8 cellular contexts compared by ENCODE assay signal in genomic region chr6:143337201-143337949, GRCh38.
DNase-seq lines count a peak whose midpoint lies in the region; ATAC-seq and TF ChIP-seq lines count a peak whose summit lies in the region.

No MANE protein-coding gene starts in this region.

- TF ChIP-seq CTCF in chondrocyte (IDR thresholded peaks at IDR 0.05) (peak; percentile 71), upper lobe of right lung (IDR thresholded peaks at IDR 0.05) (peak; percentile 43)

- no peaks in the 10 kb centered on the region for H3K9me3 Mint-ChIP-seq in CD4-positive, alpha-beta memory T cell
- H3K9me3 Mint-ChIP-seq in chondrocyte (ENCODE audit: low read depth): no peaks in the 10 kb centered on the region
- peaks cover 0 to 4% (median 0%) of the 10 kb centered on the region in 9 donors for H3K9me3 Mint-ChIP-seq in naive thymus-derived CD8-positive, alpha-beta T cell

- no peak overlapping the region for H3K4me3 Mint-ChIP-seq in CD4-positive, alpha-beta memory T cell
- H3K4me3 Mint-ChIP-seq in chondrocyte (ENCODE audit: unreplicated experiment): no peak overlapping the region
- no peak overlapping the region for H3K4me3 Mint-ChIP-seq in naive thymus-derived CD8-positive, alpha-beta T cell

- H3K4me1 Mint-ChIP-seq in CD4-positive, alpha-beta memory T cell: no peaks in the 10 kb centered on the region
- H3K4me1 Mint-ChIP-seq in chondrocyte (ENCODE audit: low read depth): peaks cover 23% of the 10 kb centered on the region
- no peaks in the 10 kb centered on the region for H3K4me1 Mint-ChIP-seq in naive thymus-derived CD8-positive, alpha-beta T cell

- DNase-seq in CD4-positive, alpha-beta memory T cell: peak; percentile 8 to 38 (median 28)
- DNase-seq in T-helper 9 cell (peak; percentile 40), chondrocyte (ENCODE audit: low spot score) (no peak), upper lobe of right lung (no peak), NCI-H2107 (lab: John Stamatoyannopoulos, UW) (no peak), NCI-H2029 (lab: John Stamatoyannopoulos, UW) (no peak)
- DNase-seq in naive thymus-derived CD8-positive, alpha-beta T cell: peak; percentile 7 to 70 (median 18)

- H3K27ac Mint-ChIP-seq in CD4-positive, alpha-beta memory T cell: peak overlapping the region in 1 of 7 donors; percentile 48
- H3K27ac Mint-ChIP-seq in chondrocyte (ENCODE audit: unreplicated experiment): peak overlapping the region; percentile 39
- H3K27ac Mint-ChIP-seq in naive thymus-derived CD8-positive, alpha-beta T cell: peak overlapping the region in 1 of 10 donors; percentile 8

- H3K4me1 ChIP-seq in CD4-positive, alpha-beta memory T cell (ENCODE audit: insufficient read depth, low read length): no peaks in the 10 kb centered on the region
- H3K4me1 ChIP-seq in upper lobe of right lung: no peaks in the 10 kb centered on the region

- H3K36me3 ChIP-seq in CD4-positive, alpha-beta memory T cell (ENCODE audit: insufficient read depth, low read length): no peaks in the 10 kb centered on the region
- no peaks in the 10 kb centered on the region for H3K36me3 ChIP-seq in upper lobe of right lung

- no peak overlapping the region for H3K4me3 ChIP-seq in CD4-positive, alpha-beta memory T cell (ENCODE audit: low read length in 2 of 2)
- H3K4me3 ChIP-seq in upper lobe of right lung: no peak overlapping the region

- peaks cover 0 to 24% of the 10 kb centered on the region in 2 donors for H3K36me3 Mint-ChIP-seq in CD4-positive, alpha-beta memory T cell
- peaks cover 2% of the 10 kb centered on the region for H3K36me3 Mint-ChIP-seq in chondrocyte (ENCODE audit: low read depth)
- peaks cover 0 to 12% (median 12%) of the 10 kb centered on the region in 3 donors for H3K36me3 Mint-ChIP-seq in naive thymus-derived CD8-positive, alpha-beta T cell

- no peaks in the 10 kb centered on the region for H3K9me3 ChIP-seq in CD4-positive, alpha-beta memory T cell (ENCODE audit: control insufficient read depth in 1 of 2, low read length in 2 of 2)
- no peaks in the 10 kb centered on the region for H3K9me3 ChIP-seq in upper lobe of right lung

- ATAC-seq in HG02763 (IDR thresholded peaks at IDR 0.05; ENCODE audit: unreplicated experiment) (peak; percentile 44), upper lobe of right lung (peak; percentile 67)
- ATAC-seq in naive thymus-derived CD8-positive, alpha-beta T cell: peak in 1 of 2 donors; percentile 35

- no peaks in the 10 kb centered on the region for H3K27me3 Mint-ChIP-seq in CD4-positive, alpha-beta memory T cell
- H3K27me3 Mint-ChIP-seq in chondrocyte (ENCODE audit: low read depth): no peaks in the 10 kb centered on the region
- no peaks in the 10 kb centered on the region for H3K27me3 Mint-ChIP-seq in naive thymus-derived CD8-positive, alpha-beta T cell

- POLR2A ChIA-PET in CD4-positive, alpha-beta memory T cell (lab: Charles Lee; ENCODE audit: partially characterized antibody): interaction anchor here (1.4 kb wide), 1 partner anchor 60 kb away, joined by 3 read pairs; no protein-coding TSS in a partner anchor
- POLR2A ChIA-PET in naive thymus-derived CD8-positive, alpha-beta T cell (lab: Charles Lee): no interaction called here

- H3K27ac ChIP-seq in CD4-positive, alpha-beta memory T cell (ENCODE audit: low read depth, low read length): no peak overlapping the region
- no peak overlapping the region for H3K27ac ChIP-seq in upper lobe of right lung

- no peaks in the 10 kb centered on the region for H3K27me3 ChIP-seq in CD4-positive, alpha-beta memory T cell (ENCODE audit: insufficient read depth, low read length)
- H3K27me3 ChIP-seq in upper lobe of right lung: no peaks in the 10 kb centered on the region

- intact Hi-C loops in CD4-positive, alpha-beta memory T cell (cut with micrococcal nuclease): loop anchor here (1.0 kb wide), 1 partner anchor 644 kb away; no protein-coding TSS in a partner anchor
- intact Hi-C loops in upper lobe of right lung (cut with DNase I): no loop called here

- CTCF ChIA-PET in CD4-positive, alpha-beta memory T cell (lab: Charles Lee; ENCODE audit: partially characterized antibody): interaction anchor here (0.7 to 3.3 kb wide), 13 partner anchors 8 to 863 kb away, joined by 3 to 35 read pairs (median 4); no protein-coding TSS in a partner anchor

Comparison
In these comparisons a context has a peak if more than half of its experiments do, and no peak if none do; other contexts are left out.
1. DNase-seq: peak in CD4-positive, alpha-beta memory T cell (5 of 5), T-helper 9 cell (single experiment) and naive thymus-derived CD8-positive, alpha-beta T cell (10 of 10); none in chondrocyte (single experiment), upper lobe of right lung (single experiment), NCI-H2107 (single experiment) and NCI-H2029 (single experiment).